In genomic region chr2:127067620-127068350, GRCh38 we compare ENCODE assay signal across 8 cellular contexts.
A peak's percentile ranks its signal among the peaks of the same experiment; 100 is the strongest.
DNase-seq lines count a peak whose midpoint lies in the region; ATAC-seq lines count a peak whose summit lies in the region.

No MANE protein-coding gene starts in this region.

- ATAC-seq in GM21786 (IDR thresholded peaks at IDR 0.05; ENCODE audit: unreplicated experiment) = no peak

- no peaks in the 10 kb centered on the region for H3K9me3 ChIP-seq in iPS DF 6.9 (ENCODE audit: control insufficient read depth, insufficient read depth, low read length)

- no peaks in the 10 kb centered on the region for H3K27me3 ChIP-seq in iPS DF 6.9 (ENCODE audit: control insufficient read depth, insufficient read depth, low read length)

- H3K4me3 ChIP-seq in iPS DF 6.9 (ENCODE audit: low read length) = no peak overlapping the region

- H3K36me3 ChIP-seq in iPS DF 6.9 (ENCODE audit: control insufficient read depth, insufficient read depth, low read length) = peaks cover 3% of the 10 kb centered on the region; the same call in 1 of the 2 replicates

- H3K4me1 ChIP-seq in iPS DF 6.9 (ENCODE audit: control insufficient read depth, insufficient read depth, low read length) = peaks cover 3% of the 10 kb centered on the region; the same call in 1 of the 2 replicates

- no peak overlapping the region for H3K27ac ChIP-seq in iPS DF 6.9 (ENCODE audit: low read length)

- no CpG with 5 or more reads among the region's 19 CpGs for WGBS in iPS DF 6.9 (ENCODE audit: insufficient coverage, insufficient read length)

- DNase-seq in NCI-H2171 treated with DMSO at 0.1 percent for 48 hours (lab: John Stamatoyannopoulos, UW) (peak; percentile 17), NCI-H2171 (lab: John Stamatoyannopoulos, UW) (no peak), HUDEP-2 (lab: John Stamatoyannopoulos, UW; ENCODE audit: unreplicated experiment in 76 of 76) (peak in 55 of 76 experiments; percentile 8 to 71 (median 31)), T-helper 9 cell (peak; percentile 56), astrocyte of the hippocampus (ENCODE audit: low read depth, low spot score) (peak; percentile 79), iPS DF 6.9 (ENCODE audit: low read depth, low spot score) (peak; percentile 64)
- peak; percentile 62 for DNase-seq in stimulated activated CD4-positive, alpha-beta T cell treated with anti-CD3 and anti-CD28 coated beads, Interleukin-12 subunit alpha, Interleukin-12 subunit beta, amount 100 ng/mL, for 4 hours
